19 cellular contexts compared by ENCODE assay signal in genomic region chr11:107853070-107853469, GRCh38. TPM values are rescaled to one million over a fixed set of nuclear protein-coding genes. Genes with fewer than 3 reads are reported as not detected.
DNase-seq lines count a peak whose midpoint lies in the region; ATAC-seq, FAIRE-seq and TF ChIP-seq lines count a peak whose summit lies in the region.
"Had no signal": no experiment of that assay in that cellular context is flagged by ENCODE, and none has a peak within 500 bp of the region (broad histone marks: within the 10 kb centered on the region; RNA-seq: fewer than 3 reads in every experiment).

No MANE protein-coding gene starts in this region.

- H3K9me3 ChIP-seq in K562 (replicated peaks; ENCODE audit: control insufficient read depth, insufficient read depth, low read depth, low read length) (no peaks in the 10 kb centered on the region), mesenchymal stem cell (ENCODE audit: control insufficient read depth, low read length) (no peaks in the 10 kb centered on the region), trophoblast cell (ENCODE audit: insufficient read depth, low read depth, low read length) (no peaks in the 10 kb centered on the region), Karpas-422 (ENCODE audit: low read length) (no peaks in the 10 kb centered on the region), right cardiac atrium (ENCODE audit: control insufficient read depth, low read length) (no peaks in the 10 kb centered on the region), GM23248 (ENCODE audit: low read depth) (no peaks in the 10 kb centered on the region)
- H3K9me3 ChIP-seq: A549 had no signal

- intact Hi-C loops in K562 (cut with micrococcal nuclease) (no loop called here), right cardiac atrium (cut with DNase I) (no loop called here)

- WGBS in K562 (ENCODE audit: insufficient coverage, low coverage, missing lambda C conversion rate): 85% methylated on average over 6 of the region's 6 CpGs
- WGBS in mesenchymal stem cell: 97% methylated on average over 6 of the region's 6 CpGs
- no CpG with 5 or more reads among the region's 6 CpGs for WGBS in trophoblast cell (ENCODE audit: extremely low coverage, insufficient coverage, insufficient read length)
- 94% methylated on average over 6 of the region's 6 CpGs for WGBS in right cardiac atrium
- 96 to 97% methylated on average over 6 of the region's 6 CpGs for WGBS in GM23248 (ENCODE audit: low coverage in 1 of 2, low lambda C conversion rate in 2 of 2, missing lambda C conversion rate in 2 of 2), 2 experiments

- H3K4me1 ChIP-seq in K562 (replicated peaks in 1 of 2; ENCODE audit: control insufficient read depth in 2 of 2, insufficient read depth in 2 of 2, low read length in 2 of 2) (peaks cover 5 to 9% of the 10 kb centered on the region in 2 experiments; a peak in 4 of 5 replicates), mesenchymal stem cell (ENCODE audit: control insufficient read depth, insufficient read depth, low read depth, low read length) (peaks cover 5% of the 10 kb centered on the region), trophoblast cell (ENCODE audit: control insufficient read depth in 1 of 2, insufficient read depth in 2 of 2, low read length in 2 of 2) (peaks cover 9 to 13% of the 10 kb centered on the region in 2 experiments), Karpas-422 (ENCODE audit: low read length) (peaks cover 32% of the 10 kb centered on the region), right cardiac atrium (ENCODE audit: control insufficient read depth, insufficient read depth, low read length) (no peaks in the 10 kb centered on the region), GM23248 (ENCODE audit: insufficient read depth) (no peaks in the 10 kb centered on the region)

- no TSS peak for BruUV-seq in K562 (replicated peaks; lab: Mats Ljungman, UMichigan)

- TF ChIP-seq CTCF in K562 (IDR thresholded peaks at IDR 0.05 in 2 of 3, conservative IDR thresholded peaks at IDR 0.05 in 1 of 3; ENCODE audit: insufficient read depth in 2 of 3, low read depth in 1 of 3, low read length in 3 of 3): no peak

- no peak for TF ChIP-seq EP300 in K562 (IDR thresholded peaks at IDR 0.05; ENCODE audit: low read length)

- H2BK5ac ChIP-seq in mesenchymal stem cell (ENCODE audit: low read depth, low read length, poor library complexity, severe bottlenecking) (no peak overlapping the region), trophoblast cell (ENCODE audit: low read depth, low read length, poor library complexity) (no peak overlapping the region)

- peak; percentile 28 for DNase-seq in activated CD8-positive, alpha-beta memory T cell treated with anti-CD3 and anti-CD28 coated beads for 24 hours
- DNase-seq in activated CD8-positive, alpha-beta memory T cell treated with anti-CD3 and anti-CD28 coated beads, Interleukin-2, amount 50 U/mL, for 48 hours: no peak
- DNase-seq in K562 (ENCODE audit: extremely low read depth in 1 of 4, low spot score in 3 of 4) (no peak), mesenchymal stem cell (no peak), trophoblast cell (no peak), Karpas-422 (no peak), right cardiac atrium (no peak), GM23248 (no peak)
- DNase-seq: AML-193; CD4-positive, alpha-beta T cell; DMS79 treated with DMSO at 0.1 percent for 48 hours; GF-D8; HCEC 1CT had no signal

- no peak overlapping the region for H3K4me3 ChIP-seq in K562
- H3K4me3 ChIP-seq in mesenchymal stem cell (ENCODE audit: insufficient read depth in 1 of 2, low read depth in 1 of 2, low read length in 2 of 2): no peak overlapping the region
- H3K4me3 ChIP-seq in trophoblast cell (ENCODE audit: low read depth, low read length): no peak overlapping the region
- no peak overlapping the region for H3K4me3 ChIP-seq in Karpas-422 (ENCODE audit: low read length)
- no peak overlapping the region for H3K4me3 ChIP-seq in right cardiac atrium (ENCODE audit: low read length)
- H3K4me3 ChIP-seq in GM23248: no peak overlapping the region
- H3K4me3 ChIP-seq: A549, GM23338 had no signal

- H3K14ac ChIP-seq in mesenchymal stem cell (ENCODE audit: low read length in 2 of 2) (no peak overlapping the region), trophoblast cell (ENCODE audit: low read length) (no peak overlapping the region)

- H3K79me2 ChIP-seq in K562 (ENCODE audit: control insufficient read depth, insufficient read depth, low read length) (peaks cover 82% of the 10 kb centered on the region), trophoblast cell (ENCODE audit: control insufficient read depth, insufficient read depth, low read length, poor library complexity) (peaks cover 12% of the 10 kb centered on the region), Karpas-422 (ENCODE audit: low read length) (peaks cover 97% of the 10 kb centered on the region), GM23248 (ENCODE audit: insufficient read depth) (peaks cover 38% of the 10 kb centered on the region)

- CTCF ChIA-PET in K562 (lab: Yijun Ruan, JAX; ENCODE audit: low intra/inter-chr PET ratio): no interaction called here

- H3K9me1 ChIP-seq in K562 (ENCODE audit: control insufficient read depth, insufficient read depth, low read length): peaks cover 4% of the 10 kb centered on the region

- ATAC-seq in K562 (no peak), right cardiac atrium (no peak)
- ATAC-seq: A549, GM23338 had no signal

- no peak overlapping the region for H3K23ac ChIP-seq in mesenchymal stem cell (ENCODE audit: low read length in 2 of 2)
- H3K23ac ChIP-seq in trophoblast cell (ENCODE audit: low read length): no peak overlapping the region

- H3K4me2 ChIP-seq in K562 (ENCODE audit: insufficient read depth, low read length): 0 out of 2 replicates have a peak overlapping the region, but pooled peaks have one; percentile 14
- no peak overlapping the region for H3K4me2 ChIP-seq in mesenchymal stem cell (ENCODE audit: low read length, poor library complexity, severe bottlenecking)
- no peak overlapping the region for H3K4me2 ChIP-seq in trophoblast cell (ENCODE audit: low read length)
- no peak overlapping the region for H3K4me2 ChIP-seq in Karpas-422 (ENCODE audit: low read depth, low read length, poor library complexity, severe bottlenecking)
- no peak overlapping the region for H3K4me2 ChIP-seq in GM23248 (ENCODE audit: unreplicated experiment)
- H3K4me2 ChIP-seq: A549, GM23338 had no signal

- H3K9ac ChIP-seq in K562 (ENCODE audit: insufficient read depth in 1 of 2, low read depth in 2 of 2, low read length in 2 of 2) (no peak overlapping the region), mesenchymal stem cell (ENCODE audit: low read length) (no peak overlapping the region), trophoblast cell (ENCODE audit: low read length) (peak overlapping the region; percentile 13), Karpas-422 (ENCODE audit: low read length) (no peak overlapping the region), GM23248 (no peak overlapping the region)

- H3F3A ChIP-seq in GM23248 (ENCODE audit: insufficient read depth): peaks cover 7% of the 10 kb centered on the region; the same call in 1 of the 2 replicates

- no peak for TF ChIP-seq RAD21 in K562 (CRISPR knock-in tag; conservative IDR thresholded peaks at IDR 0.05 in 1 of 2, IDR thresholded peaks at IDR 0.05 in 1 of 2)

- H4K20me1 ChIP-seq in K562 (replicated peaks; ENCODE audit: control insufficient read depth, insufficient read depth, low read length) (peaks cover 11% of the 10 kb centered on the region), Karpas-422 (ENCODE audit: insufficient read depth, low read depth, low read length) (peaks cover 50% of the 10 kb centered on the region), GM23248 (ENCODE audit: insufficient read depth) (no peaks in the 10 kb centered on the region)

- H3K79me1 ChIP-seq in mesenchymal stem cell (replicated peaks; ENCODE audit: low read length, poor library complexity, severe bottlenecking): peaks cover 13% of the 10 kb centered on the region
- peaks cover 2% of the 10 kb centered on the region for H3K79me1 ChIP-seq in trophoblast cell (ENCODE audit: low read length)

- H4K91ac ChIP-seq in mesenchymal stem cell (ENCODE audit: low read length): no peak overlapping the region
- no peak overlapping the region for H4K91ac ChIP-seq in trophoblast cell (ENCODE audit: low read depth, low read length)

- H2BK12ac ChIP-seq in mesenchymal stem cell (ENCODE audit: low read length in 2 of 2) (peak overlapping the region in 1 of 2 experiments; percentile 80), trophoblast cell (ENCODE audit: low read length) (no peak overlapping the region)

- no peaks in the 10 kb centered on the region for H3K9me2 ChIP-seq in Karpas-422 (replicated peaks; ENCODE audit: insufficient read depth, low read length)
- no peaks in the 10 kb centered on the region for H3K9me2 ChIP-seq in GM23248 (ENCODE audit: insufficient read depth)

- H2AFZ ChIP-seq in K562 (ENCODE audit: low read depth, low read length): no peak overlapping the region
- H2AFZ ChIP-seq in mesenchymal stem cell (ENCODE audit: low read depth, low read length): no peak overlapping the region
- H2AFZ ChIP-seq in trophoblast cell (ENCODE audit: insufficient read depth, low read length, poor library complexity): no peak overlapping the region
- no peak overlapping the region for H2AFZ ChIP-seq in Karpas-422 (ENCODE audit: low read length)
- no peak overlapping the region for H2AFZ ChIP-seq in GM23248
- H2AFZ ChIP-seq: GM23338 had no signal

- H4K12ac ChIP-seq in trophoblast cell (ENCODE audit: low read depth, low read length): no peak overlapping the region

- H2BK15ac ChIP-seq in mesenchymal stem cell (ENCODE audit: low read depth, poor library complexity, severe bottlenecking): no peak overlapping the region

- H3K18ac ChIP-seq in mesenchymal stem cell (ENCODE audit: low read depth in 1 of 2, low read length in 2 of 2) (peak overlapping the region; percentile 21 to 45), trophoblast cell (ENCODE audit: low read length) (no peak overlapping the region)

- H2BK120ac ChIP-seq in mesenchymal stem cell (ENCODE audit: low read depth, low read length) (no peak overlapping the region), trophoblast cell (ENCODE audit: insufficient read depth, low read length, poor library complexity) (no peak overlapping the region)

- TF ChIP-seq POLR2A in K562 (conservative IDR thresholded peaks at IDR 0.05): no peak

- H3K36me3 ChIP-seq in K562 (ENCODE audit: control insufficient read depth, insufficient read depth, low read length): peaks cover 19% of the 10 kb centered on the region; the same call in 2 of the 3 replicates
- H3K36me3 ChIP-seq in mesenchymal stem cell (ENCODE audit: control insufficient read depth in 1 of 2, insufficient read depth in 2 of 2, low read depth in 1 of 2, low read length in 2 of 2): no peaks in the 10 kb centered on the region
- H3K36me3 ChIP-seq in trophoblast cell (ENCODE audit: control insufficient read depth in 1 of 2, insufficient read depth in 2 of 2, low read length in 2 of 2): no peaks in the 10 kb centered on the region
- H3K36me3 ChIP-seq in Karpas-422 (ENCODE audit: insufficient read depth, low read length): peaks cover 5% of the 10 kb centered on the region; the same call in 1 of the 2 replicates
- no peaks in the 10 kb centered on the region for H3K36me3 ChIP-seq in GM23248 (ENCODE audit: low read depth)

- in situ Hi-C loops in K562 (cut with MboI) (no loop called here), GM23248 (cut with MboI) (no loop called here)

- POLR2A ChIA-PET in K562 (lab: Yijun Ruan, JAX): interaction anchor here (0.6 kb wide), 1 partner anchor 288 kb away, joined by 5 read pairs; the partner anchor contains the start of gene ALKBH8

- H3K27me3 ChIP-seq in K562 (ENCODE audit: control insufficient read depth in 2 of 2, insufficient read depth in 2 of 2, low read length in 2 of 2) (no peaks in the 10 kb centered on the region), mesenchymal stem cell (ENCODE audit: control insufficient read depth in 1 of 2, insufficient read depth in 1 of 2, low read length in 2 of 2) (no peaks in the 10 kb centered on the region), trophoblast cell (ENCODE audit: insufficient read depth, low read length) (no peaks in the 10 kb centered on the region), Karpas-422 (ENCODE audit: low read length) (no peaks in the 10 kb centered on the region), right cardiac atrium (ENCODE audit: control insufficient read depth, insufficient read depth) (no peaks in the 10 kb centered on the region), GM23248 (replicated peaks; ENCODE audit: insufficient read depth) (no peaks in the 10 kb centered on the region)

- H4K8ac ChIP-seq in mesenchymal stem cell (ENCODE audit: low read length) (no peak overlapping the region), trophoblast cell (ENCODE audit: low read depth, low read length) (no peak overlapping the region)

- H3K4ac ChIP-seq in mesenchymal stem cell (ENCODE audit: low read depth in 1 of 2, low read length in 2 of 2) (peak overlapping the region in 1 of 2 experiments; percentile 21), trophoblast cell (ENCODE audit: low read depth, low read length) (peak overlapping the region; percentile 64)

- FAIRE-seq in K562 (lab: Jason Lieb, UNC): no peak
- FAIRE-seq: A549, H54 had no signal

- H2AK5ac ChIP-seq in mesenchymal stem cell (ENCODE audit: low read length, severe bottlenecking) (no peak overlapping the region), trophoblast cell (ENCODE audit: low read length) (no peak overlapping the region)

- H3K27ac ChIP-seq in K562 (ENCODE audit: extremely low read depth, low read depth, low read length) (peak overlapping the region; percentile 48; the same call in 1 of the 3 replicates), mesenchymal stem cell (ENCODE audit: low read length, poor library complexity, severe bottlenecking) (no peak overlapping the region), trophoblast cell (ENCODE audit: low read depth, low read length) (no peak overlapping the region), Karpas-422 (ENCODE audit: low read length) (no peak overlapping the region), right cardiac atrium (ENCODE audit: low read length) (no peak overlapping the region), GM23248 (no peak overlapping the region)
- H3K27ac ChIP-seq: 22Rv1, A549, C4-2B, HL-60 had no signal

RNA-seq across cellular contexts. Expression of gene SLC35F2, which starts 5.5 kb away (rescaled TPM):
- total RNA-seq in K562 (2011; cell fraction: chromatin; rRNA removed; ENCODE audit: low replicate concordance): 39.3 and 43.0 TPM in 2 replicates
- total RNA-seq in K562 (2011; cell fraction: nucleolus; rRNA removed): 42.8 and 45.0 TPM in 2 replicates
- 61.6 and 73.7 TPM in 2 replicates for total RNA-seq in K562 (2011; cell fraction: nucleoplasm; rRNA removed)
- total RNA-seq in K562 (2014; rRNA removed): 50.5 and 55.6 TPM in 2 replicates
- total RNA-seq in K562 (2014; rRNA removed; fragmentation: Illumina TruSeq; extraction: Trizol): 63.9 and 71.7 TPM in 2 replicates
- 54.6 and 54.9 TPM in 2 replicates for total RNA-seq in K562 (2015; rRNA removed; fragmentation: Illumina TruSeq; extraction: Trizol)
- 53.3 and 53.4 TPM in 2 replicates for total RNA-seq in K562 (2021)
- 33.6 and 47.6 TPM in 2 replicates for polyA plus RNA-seq in K562 (2011; rRNA removed)
- polyA plus RNA-seq in K562 (2011; cell fraction: cytosol; rRNA removed): 30.8 and 38.5 TPM in 2 replicates
- polyA plus RNA-seq in K562 (2011; cell fraction: nucleus; rRNA removed): 16.2 and 16.8 TPM in 2 replicates
- 21.2 and 39.4 TPM in 2 replicates for polyA plus RNA-seq in K562 (2012)
- 55.0 and 58.6 TPM in 2 replicates for polyA plus RNA-seq in K562 (2014; fragmentation: Illumina TruSeq; extraction: Trizol)
- 10 to 100 TPM; 28.6 to 38.3 TPM for polyA plus RNA-seq in K562 (2014; fragmentation: Nextera tagmentation; extraction: Ambion mirVana)
- polyA plus RNA-seq in K562 (2014; rRNA removed): 37.8 and 45.0 TPM in 2 replicates
- polyA minus RNA-seq in K562 (2011; rRNA and poly(A)+ RNA removed): 103 and 113 TPM in 2 replicates
- 27.1 and 45.6 TPM in 2 replicates for polyA minus RNA-seq in K562 (2011; cell fraction: cytosol; rRNA and poly(A)+ RNA removed)
- polyA minus RNA-seq in K562 (2011; cell fraction: nucleus; rRNA and poly(A)+ RNA removed): 5.9 and 12.4 TPM in 2 replicates
- 9.4 TPM for polyA plus RNA-seq in mesenchymal stem cell (2013, experiment 1 of 2)
- 8.9 TPM for polyA plus RNA-seq in mesenchymal stem cell (2013, experiment 2 of 2)
- polyA plus RNA-seq in trophoblast cell (2013): 57.7 and 60.4 TPM in 2 replicates
- total RNA-seq in Karpas-422 (2014; rRNA removed; shearing (Covaris generic); ENCODE audit: low replicate concordance): 115 and 135 TPM in 2 replicates
- 1 to 10 TPM; 2.2 to 3.5 (median 2.6) TPM for total RNA-seq in right cardiac atrium
- 1.4 TPM for polyA plus RNA-seq in right cardiac atrium
- total RNA-seq in GM23248 (2014; rRNA removed; shearing (Covaris generic)): 11.5 and 12.9 TPM in 2 replicates
- 11.5 and 12.4 TPM in 2 replicates for polyA plus RNA-seq in GM23248 (2016; fragmentation: Nextera tagmentation; extraction: Ambion mirVana)
